ENCODE assay signal across 9 cellular contexts in the genomic region with DNA sequence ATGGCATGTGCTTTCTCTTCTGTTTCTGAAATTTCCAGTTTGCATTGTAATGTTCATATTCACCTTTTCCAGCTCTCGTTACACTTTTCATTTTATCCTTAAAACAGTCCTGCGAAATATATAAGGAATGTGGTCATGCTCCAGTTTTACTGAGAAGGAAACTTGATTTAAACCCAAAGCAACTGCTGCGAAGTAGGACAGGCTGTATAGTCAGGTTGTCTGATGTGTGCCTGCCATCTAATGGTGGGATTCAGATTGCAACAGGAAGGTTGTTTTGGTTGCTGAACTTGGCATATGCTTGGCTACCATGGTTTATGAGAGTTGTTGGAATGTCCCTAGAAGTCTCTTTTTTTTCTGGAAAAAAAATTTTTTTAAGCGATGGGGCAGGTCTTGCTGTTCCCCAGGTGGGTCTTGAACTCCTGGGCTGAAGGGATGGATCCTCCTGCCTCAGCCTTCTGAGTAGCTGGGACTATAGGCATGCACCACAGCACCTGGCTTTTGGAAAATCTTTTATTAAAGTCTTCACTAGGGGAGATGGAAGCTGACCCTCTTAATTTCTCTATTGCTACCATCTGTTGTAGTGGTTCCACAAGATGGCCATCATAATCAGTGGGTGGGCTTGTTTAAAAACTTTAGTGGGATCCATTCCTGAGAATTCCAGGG.
DNase-seq lines count a peak whose midpoint lies in the region; ATAC-seq lines count a peak whose summit lies in the region.
"Had no signal": no experiment of that assay in that cellular context is flagged by ENCODE, and none has a peak within 500 bp of the region (broad histone marks: within the 10 kb centered on the region; RNA-seq: fewer than 3 reads in every experiment).

No MANE protein-coding gene starts in this region.

- no peak overlapping the region for H3K4me3 ChIP-seq in CD8-positive, alpha-beta memory T cell (ENCODE audit: low read length)

- CTCF ChIA-PET in CD8-positive, alpha-beta memory T cell (lab: Charles Lee) = interaction anchor here (0.7 to 10.6 kb wide), 19 partner anchors 9 to 521 kb away, joined by 3 to 116 read pairs (median 3); no protein-coding TSS in a partner anchor

- ATAC-seq in GM19324 (IDR thresholded peaks at IDR 0.05; ENCODE audit: low FRiP score, unreplicated experiment) (peak; percentile 80), HG03432 (IDR thresholded peaks at IDR 0.05; ENCODE audit: unreplicated experiment) (peak; percentile 88), memory B cell (ENCODE audit: low read depth) (peak; percentile 92)

- no peaks in the 10 kb centered on the region for H3K36me3 Mint-ChIP-seq in CD8-positive, alpha-beta memory T cell
- H3K36me3 Mint-ChIP-seq in memory B cell = no peaks in the 10 kb centered on the region

- DNase-seq in CD8-positive, alpha-beta memory T cell = peak; percentile 31 to 72 (median 59)
- peak; percentile 71 for DNase-seq in NCI-H526 treated with DMSO at 0.1 percent for 48 hours (lab: John Stamatoyannopoulos, UW)
- peak; percentile 59 for DNase-seq in activated CD4-positive, alpha-beta T cell treated with anti-CD3 and anti-CD28 coated beads, Interleukin-2, amount 50 U/mL, for 1 hour
- DNase-seq in effector CD4-positive, alpha-beta T cell = peak; percentile 61
- peak; percentile 66 to 70 for DNase-seq in memory B cell (ENCODE audit: low spot score in 2 of 2)
- DNase-seq in stimulated activated CD8-positive, alpha-beta memory T cell treated with anti-CD3 and anti-CD28 coated beads, Interleukin-4, amount 100 ng/mL, for 48 hours = peak; percentile 72

- H3K27ac Mint-ChIP-seq in CD8-positive, alpha-beta memory T cell = no peak overlapping the region
- no peak overlapping the region for H3K27ac Mint-ChIP-seq in memory B cell
- H3K27ac Mint-ChIP-seq: activated naive CD4-positive, alpha-beta T cell treated with anti-CD3 and anti-CD28 coated beads, Interleukin-2, amount 50 U/mL, for 24 hours had no signal

- peaks cover 0 to 4% (median 3%) of the 10 kb centered on the region in 3 donors for H3K4me1 Mint-ChIP-seq in CD8-positive, alpha-beta memory T cell
- H3K4me1 Mint-ChIP-seq in memory B cell = peaks cover 2% of the 10 kb centered on the region
- H3K4me1 Mint-ChIP-seq: activated naive CD4-positive, alpha-beta T cell treated with anti-CD3 and anti-CD28 coated beads, Interleukin-2, amount 50 U/mL, for 24 hours had no signal

- no peaks in the 10 kb centered on the region for H3K36me3 ChIP-seq in CD8-positive, alpha-beta memory T cell (ENCODE audit: insufficient read depth, low read length)

- POLR2A ChIA-PET in CD8-positive, alpha-beta memory T cell (lab: Charles Lee) = no interaction called here

- no peaks in the 10 kb centered on the region for H3K9me3 Mint-ChIP-seq in CD8-positive, alpha-beta memory T cell
- H3K9me3 Mint-ChIP-seq in memory B cell = no peaks in the 10 kb centered on the region
- H3K9me3 Mint-ChIP-seq: activated naive CD4-positive, alpha-beta T cell treated with anti-CD3 and anti-CD28 coated beads, Interleukin-2, amount 50 U/mL, for 24 hours had no signal

- H3K27me3 Mint-ChIP-seq in CD8-positive, alpha-beta memory T cell = no peaks in the 10 kb centered on the region
- no peaks in the 10 kb centered on the region for H3K27me3 Mint-ChIP-seq in memory B cell

- H3K4me3 Mint-ChIP-seq in CD8-positive, alpha-beta memory T cell = no peak overlapping the region
- H3K4me3 Mint-ChIP-seq in memory B cell = no peak overlapping the region
- H3K4me3 Mint-ChIP-seq: activated naive CD4-positive, alpha-beta T cell treated with anti-CD3 and anti-CD28 coated beads, Interleukin-2, amount 50 U/mL, for 24 hours had no signal

- no peak overlapping the region for H3K27ac ChIP-seq in CD8-positive, alpha-beta memory T cell (ENCODE audit: low read depth, low read length)

- H3K9me3 ChIP-seq in CD8-positive, alpha-beta memory T cell (ENCODE audit: low read length) = no peaks in the 10 kb centered on the region

- H3K27me3 ChIP-seq in CD8-positive, alpha-beta memory T cell (ENCODE audit: insufficient read depth, low read length, poor library complexity, severe bottlenecking) = no peaks in the 10 kb centered on the region

- no peaks in the 10 kb centered on the region for H3K4me1 ChIP-seq in CD8-positive, alpha-beta memory T cell (ENCODE audit: insufficient read depth, low read length)
